ENCODE assay signal across 1 cellular context in the genomic region with DNA sequence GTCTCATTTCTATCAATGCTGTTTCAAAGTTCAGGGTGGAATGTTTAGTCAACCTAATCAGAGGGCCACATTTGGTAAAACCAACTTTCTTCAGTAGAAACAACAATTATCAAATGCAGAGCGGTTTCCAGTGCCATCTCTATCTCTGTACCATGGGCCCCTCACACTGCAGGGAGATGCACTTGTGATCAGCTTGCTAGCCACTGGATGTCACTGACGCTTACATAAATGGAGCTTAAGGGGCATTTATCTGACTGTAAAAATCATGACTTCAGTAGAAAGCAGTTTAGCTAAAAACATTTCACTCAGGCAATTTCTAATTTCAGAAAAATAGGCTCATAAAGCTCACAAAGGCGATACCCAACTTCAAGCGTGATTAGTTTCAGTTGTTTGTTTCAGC.
TF ChIP-seq lines count a peak whose summit lies in the region.

No MANE protein-coding gene starts in this region.

TF ChIP-seq in GM23338, 12 proteins besides CTCF, POLR2A, EP300 and RAD21 (continued from another document):
- TF ChIP-seq POLR2AphosphoS5 (IDR thresholded peaks at IDR 0.05; ENCODE audit: low read depth) = no peak
- TF ChIP-seq NANOG (IDR thresholded peaks at IDR 0.05; ENCODE audit: borderline replicate concordance) = no peak
